8 cellular contexts compared by ENCODE assay signal in the genomic region with DNA sequence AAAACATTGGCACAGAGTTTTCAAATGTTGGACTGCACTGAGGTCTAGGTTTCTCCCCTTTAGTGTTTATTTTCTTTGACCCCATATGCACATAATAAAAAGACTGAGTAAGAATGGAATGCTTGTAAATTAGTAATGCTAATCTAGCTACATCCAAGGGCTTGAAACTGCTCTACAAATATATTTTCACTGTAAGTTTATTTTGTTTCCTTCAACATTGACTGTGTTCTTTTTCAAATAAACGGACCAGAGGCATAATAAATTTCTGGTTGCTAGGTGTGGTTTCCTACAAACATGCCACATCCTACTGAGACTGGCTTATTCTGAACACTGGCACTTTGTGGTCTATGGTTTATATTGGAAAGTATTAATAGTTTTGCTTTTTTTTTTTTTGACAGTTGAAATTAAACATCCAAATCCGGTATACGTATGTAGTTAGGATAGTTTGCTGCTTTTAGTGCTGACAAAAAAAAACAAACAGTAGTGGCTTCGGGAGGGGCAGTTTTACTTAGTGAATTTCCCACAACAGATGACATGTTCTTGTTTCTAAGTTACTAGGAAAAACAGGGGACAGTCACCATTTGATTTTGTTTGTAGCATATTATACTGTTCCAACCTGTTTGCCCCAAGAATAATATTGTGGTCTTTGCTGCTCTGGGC. TPM values are rescaled to one million over a fixed set of nuclear protein-coding genes. Genes with fewer than 3 reads are reported as not detected.
DNase-seq lines count a peak whose midpoint lies in the region; ATAC-seq and TF ChIP-seq lines count a peak whose summit lies in the region.

No MANE protein-coding gene starts in this region.

- H3K36me3 Mint-ChIP-seq in activated naive CD8-positive, alpha-beta T cell treated with anti-CD3 and anti-CD28 coated beads, Interleukin-2, amount 10 ng/mL, durations not matched to agents 7 days and 5 days, result peaks cover 10% of the 10 kb centered on the region

- H3K4me3 ChIP-seq in HFF-Myc (replicated peaks; ENCODE audit: low read depth, low read length) (no peak overlapping the region), lung (no peak overlapping the region)

- peak overlapping the region; percentile 93 for H3K27ac Mint-ChIP-seq in activated naive CD8-positive, alpha-beta T cell treated with anti-CD3 and anti-CD28 coated beads, Interleukin-2, amount 10 ng/mL, durations not matched to agents 7 days and 5 days

- POLR2A ChIA-PET in activated naive CD8-positive, alpha-beta T cell treated with anti-CD3 and anti-CD28 coated beads, Interleukin-2, amount 10 ng/mL, durations not matched to agents 7 days and 5 days (lab: Charles Lee), result interaction anchor here (0.7 to 4.6 kb wide), 3 partner anchors 11 to 39 kb away, joined by 3 to 48 read pairs (median 3); a partner anchor contains a TSS

- H3K9me3 Mint-ChIP-seq in activated naive CD8-positive, alpha-beta T cell treated with anti-CD3 and anti-CD28 coated beads, Interleukin-2, amount 10 ng/mL, durations not matched to agents 7 days and 5 days, result no peaks in the 10 kb centered on the region

- H3K27me3 Mint-ChIP-seq in activated naive CD8-positive, alpha-beta T cell treated with anti-CD3 and anti-CD28 coated beads, Interleukin-2, amount 10 ng/mL, durations not matched to agents 7 days and 5 days, result no peaks in the 10 kb centered on the region

- H3K27me3 ChIP-seq in lung (ENCODE audit: control insufficient read depth, insufficient read depth), result no peaks in the 10 kb centered on the region

- no peaks in the 10 kb centered on the region for H3K9me3 ChIP-seq in lung (ENCODE audit: control insufficient read depth in 2 of 2, insufficient read depth in 1 of 2, low read length in 1 of 2)

- H3K4me1 Mint-ChIP-seq in activated naive CD8-positive, alpha-beta T cell treated with anti-CD3 and anti-CD28 coated beads, Interleukin-2, amount 10 ng/mL, durations not matched to agents 7 days and 5 days, result peaks cover 32% of the 10 kb centered on the region

- WGBS in lung, 2 donors, result 26 to 43% methylated on average over 4 of the region's 4 CpGs

- TF ChIP-seq CTCF in HFF-Myc (IDR thresholded peaks at IDR 0.05; ENCODE audit: low read depth, low read length, missing control alignments) (no peak), lung (IDR thresholded peaks at IDR 0.05; ENCODE audit: control extremely low read depth, extremely low read depth) (no peak)

- DNase-seq in A172 (ENCODE audit: low spot score) (peak; percentile 55), HFF-Myc (ENCODE audit: extremely low read depth, low read depth) (peak; percentile 52), lung (ENCODE audit: low spot score) (no peak), anterior cingulate cortex (lab: John Stamatoyannopoulos, UW) (no peak), NCI-H69 (lab: John Stamatoyannopoulos, UW) (no peak), mesenteric fat pad (ENCODE audit: low spot score) (no peak)
- no peak for DNase-seq in activated naive CD8-positive, alpha-beta T cell treated with anti-CD3 and anti-CD28 coated beads, Interleukin-2, amount 10 ng/mL, durations not matched to agents 7 days and 5 days

- ATAC-seq in activated naive CD8-positive, alpha-beta T cell treated with anti-CD3 and anti-CD28 coated beads, Interleukin-2, amount 10 ng/mL, durations not matched to agents 7 days and 5 days (ENCODE audit: low read depth), result peak; percentile 72
- ATAC-seq in lung (ENCODE audit: insufficient read depth, low FRiP score), result peak; percentile 47
- no peak for ATAC-seq in GM18907 (IDR thresholded peaks at IDR 0.05; ENCODE audit: unreplicated experiment)

- H3K36me3 ChIP-seq in lung (ENCODE audit: control insufficient read depth in 2 of 2, insufficient read depth in 2 of 2, low read length in 2 of 2), result no peaks in the 10 kb centered on the region

- peak overlapping the region; percentile 73 for H3K4me3 Mint-ChIP-seq in activated naive CD8-positive, alpha-beta T cell treated with anti-CD3 and anti-CD28 coated beads, Interleukin-2, amount 10 ng/mL, durations not matched to agents 7 days and 5 days

- H3K27ac ChIP-seq in lung (ENCODE audit: low read depth in 1 of 2, low read length in 1 of 2), result peak overlapping the region; percentile 21 to 63

- peaks cover 0 to 5% of the 10 kb centered on the region in 2 donors for H3K4me1 ChIP-seq in lung (ENCODE audit: control insufficient read depth in 2 of 2, insufficient read depth in 2 of 2, low read length in 2 of 2)

RNA-seq across cellular contexts. Expression of a gene that starts 13.2 kb away (rescaled TPM):
- 3.1 and 5.7 TPM in 2 replicates for total RNA-seq in A172 (2014; rRNA removed; shearing (Covaris generic))
- 10 to 100 TPM; 18.5 to 23.4 TPM for total RNA-seq in activated naive CD8-positive, alpha-beta T cell treated with anti-CD3 and anti-CD28 coated beads, Interleukin-2, amount 10 ng/mL, durations not matched to agents 7 days and 5 days
- total RNA-seq in lung (10 to 100 TPM; 17.2 to 22.3 TPM), mesenteric fat pad (14.1 TPM)
- 1 to 10 TPM; 2.1 to 2.6 TPM for polyA plus RNA-seq in lung

RNA-seq across cellular contexts. Expression of a gene that starts 39.0 kb away (rescaled TPM):
- total RNA-seq in A172 (2014; rRNA removed; shearing (Covaris generic)), result 5.5 and 8.0 TPM in 2 replicates
- 10 to 100 TPM; 19.3 TPM for total RNA-seq in activated naive CD8-positive, alpha-beta T cell treated with anti-CD3 and anti-CD28 coated beads, Interleukin-2, amount 10 ng/mL, durations not matched to agents 7 days and 5 days
- 10 to 100 TPM in 1 of 2 donors, 1 to 10 TPM in 1; 7.1 to 11.2 TPM for total RNA-seq in lung
- 10 to 100 TPM in 1 of 2 donors, 1 to 10 TPM in 1; 8.9 to 32.8 TPM for polyA plus RNA-seq in lung
- total RNA-seq in mesenteric fat pad, result 9.9 TPM

Comparison
In these comparisons a context has a peak if more than half of its experiments do, and no peak if none do; other contexts are left out.
1. DNase-seq: peak in A172 (single experiment) and HFF-Myc (single experiment); none in activated naive CD8-positive, alpha-beta T cell treated with anti-CD3 and anti-CD28 coated beads, Interleukin-2, amount 10 ng/mL, durations not matched to agents 7 days and 5 days (single experiment), lung (single experiment), anterior cingulate cortex (0 of 58), NCI-H69 (single experiment) and mesenteric fat pad (single experiment).